Comparison of ENCODE assay signal across 8 cellular contexts in the genomic region with DNA sequence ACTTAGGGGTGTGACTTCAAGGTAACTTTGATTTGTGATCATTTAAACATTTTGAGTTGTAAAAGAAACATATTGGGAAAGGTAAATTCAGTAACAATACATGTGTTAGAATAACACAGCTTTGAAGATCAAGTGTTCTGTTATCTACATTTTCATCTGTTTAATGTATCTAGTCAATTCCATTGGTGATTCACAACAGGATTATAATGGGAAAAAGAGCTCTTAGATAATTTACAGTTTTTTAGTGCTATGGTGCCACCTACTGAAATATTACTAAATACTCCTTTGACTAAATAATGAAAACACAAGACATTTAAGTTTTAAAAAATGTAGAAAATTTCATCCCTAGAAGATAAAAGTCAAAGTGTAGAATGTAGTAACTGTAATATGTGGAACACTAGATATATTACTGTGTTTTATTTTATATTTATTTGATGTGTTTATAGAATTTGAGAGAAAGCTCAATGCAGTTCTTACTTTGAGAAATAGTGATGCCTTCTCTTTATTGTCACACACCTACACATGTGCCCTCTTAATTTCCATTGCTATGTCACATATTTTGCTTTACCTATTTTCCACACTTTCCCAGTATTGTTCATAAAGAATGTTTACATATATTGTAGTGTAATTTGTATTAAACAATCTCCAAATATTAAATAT. TPM values are rescaled to one million over a fixed set of nuclear protein-coding genes. Genes with fewer than 3 reads are reported as not detected.
A peak's percentile ranks its signal among the peaks of the same experiment; 100 is the strongest.
DNase-seq lines count a peak whose midpoint lies in the region; ATAC-seq and TF ChIP-seq lines count a peak whose summit lies in the region.

No MANE protein-coding gene starts in this region.

- no peak for DNase-seq in CD8-positive, alpha-beta T cell
- DNase-seq in HT-29 (ENCODE audit: low spot score) (peak; percentile 71), SK-N-MC (ENCODE audit: low read depth, low spot score) (peak; percentile 73), fibroblast of the aortic adventitia (ENCODE audit: low read depth) (peak; percentile 76), mucosa of gallbladder (ENCODE audit: low spot score) (no peak), adrenal gland (no peak)

- CTCF ChIA-PET in CD8-positive, alpha-beta T cell (lab: Charles Lee), result interaction anchor here (0.7 to 10.6 kb wide), 10 partner anchors 15 to 427 kb away, joined by 3 to 84 read pairs (median 4); no protein-coding TSS in a partner anchor

- intact Hi-C loops in CD8-positive, alpha-beta T cell (cut with DNase I, micrococcal nuclease), result loop anchor here (1.0 to 5.0 kb wide), 7 partner anchors 163 to 1159 kb away; partner anchors contain the start of gene NEK7 (in 1 of the 2)
- intact Hi-C loops in adrenal gland (cut with DNase I), result no loop called here

- H3K27me3 Mint-ChIP-seq in CD8-positive, alpha-beta T cell (ENCODE audit: low read depth), result no peaks in the 10 kb centered on the region

- H3K4me3 Mint-ChIP-seq in CD8-positive, alpha-beta T cell, result peak overlapping the region; percentile 65

- H3K27ac ChIP-seq in CD8-positive, alpha-beta T cell (ENCODE audit: low read depth, low read length), result peak overlapping the region; percentile 43
- peak overlapping the region; percentile 92 for H3K27ac ChIP-seq in SK-N-MC
- H3K27ac ChIP-seq in adrenal gland, result no peak overlapping the region

- peak overlapping the region; percentile 65 for H3K9ac ChIP-seq in SK-N-MC (ENCODE audit: insufficient read length)

- H3K9me3 ChIP-seq in CD8-positive, alpha-beta T cell (ENCODE audit: low read length), result no peaks in the 10 kb centered on the region
- H3K9me3 ChIP-seq in SK-N-MC (ENCODE audit: low read depth, low read length) (no peaks in the 10 kb centered on the region), adrenal gland (replicated peaks in 1 of 3) (no peaks in the 10 kb centered on the region)

- peak; percentile 86 for TF ChIP-seq CTCF in CD8-positive, alpha-beta T cell (IDR thresholded peaks at IDR 0.05)
- peak; percentile 9 for TF ChIP-seq CTCF in fibroblast of the aortic adventitia (IDR thresholded peaks at IDR 0.05; ENCODE audit: insufficient read depth, low read length)
- peak in 3 of 6 experiments; percentile 23 to 38 (median 37) for TF ChIP-seq CTCF in adrenal gland (IDR thresholded peaks at IDR 0.05)

- POLR2A ChIA-PET in CD8-positive, alpha-beta T cell (lab: Charles Lee), result interaction anchor here (0.6 to 2.5 kb wide), 5 partner anchors 15 to 163 kb away, joined by 3 to 11 read pairs (median 4); no protein-coding TSS in a partner anchor

- no peaks in the 10 kb centered on the region for H3K9me3 Mint-ChIP-seq in CD8-positive, alpha-beta T cell

- ATAC-seq in CD8-positive, alpha-beta T cell, result no peak
- ATAC-seq in GM18502 (IDR thresholded peaks at IDR 0.05; ENCODE audit: poor library complexity, unreplicated experiment), result no peak
- no peak for ATAC-seq in HG02763 (IDR thresholded peaks at IDR 0.05; ENCODE audit: unreplicated experiment)

- peak overlapping the region; percentile 31 for H3K4me3 ChIP-seq in CD8-positive, alpha-beta T cell (ENCODE audit: low read depth, low read length)
- H3K4me3 ChIP-seq in SK-N-MC (no peak overlapping the region), fibroblast of the aortic adventitia (ENCODE audit: low read depth, low read length) (no peak overlapping the region), adrenal gland (no peak overlapping the region)

- TF ChIP-seq POLR2A in adrenal gland (IDR thresholded peaks at IDR 0.05), result no peak

- H3K27ac Mint-ChIP-seq in CD8-positive, alpha-beta T cell, result peak overlapping the region; percentile 91

- H3K36me3 ChIP-seq in CD8-positive, alpha-beta T cell (ENCODE audit: insufficient read depth, low read length), result no peaks in the 10 kb centered on the region
- H3K36me3 ChIP-seq in SK-N-MC (ENCODE audit: insufficient read depth, low read length) (no peaks in the 10 kb centered on the region), adrenal gland (replicated peaks in 1 of 2) (no peaks in the 10 kb centered on the region)

- peaks cover 88% of the 10 kb centered on the region for H3K4me1 ChIP-seq in CD8-positive, alpha-beta T cell (ENCODE audit: insufficient read depth, low read length)
- H3K4me1 ChIP-seq in adrenal gland (replicated peaks in 1 of 2), result peaks cover 0 to 7% of the 10 kb centered on the region in 2 donors

- peaks cover 39% of the 10 kb centered on the region for H3K36me3 Mint-ChIP-seq in CD8-positive, alpha-beta T cell

- H3K4me1 Mint-ChIP-seq in CD8-positive, alpha-beta T cell (ENCODE audit: low read depth), result peaks cover 87% of the 10 kb centered on the region

- H3K27me3 ChIP-seq in CD8-positive, alpha-beta T cell (ENCODE audit: insufficient read depth, low read length), result no peaks in the 10 kb centered on the region
- no peaks in the 10 kb centered on the region for H3K27me3 ChIP-seq in adrenal gland

RNA-seq across cellular contexts. Expression of gene PTPRC, which starts 47.4 kb away (rescaled TPM):
- 100 to 1,000 TPM; 603 to 634 TPM for total RNA-seq in CD8-positive, alpha-beta T cell
- not detected in 2 replicates for total RNA-seq in HT-29 (2014; rRNA removed; shearing (Covaris generic))
- total RNA-seq in fibroblast of the aortic adventitia (ENCODE audit: low replicate concordance), result 0.09 TPM in 1 of 2 replicates, not detected in the other
- 29.8 TPM for total RNA-seq in mucosa of gallbladder
- total RNA-seq in adrenal gland, result 10 to 100 TPM in 7 of 8 donors, 1 to 10 TPM in 1; 3.5 to 33.0 (median 21.5) TPM
- 10 to 100 TPM in 1 of 3 donors, 1 to 10 TPM in 2; 2.5 to 11.6 (median 4.7) TPM for polyA plus RNA-seq in adrenal gland

Comparison
In these comparisons a context has a peak if more than half of its experiments do, and no peak if none do; other contexts are left out.
1. DNase-seq: peak in HT-29 (single experiment), SK-N-MC (single experiment) and fibroblast of the aortic adventitia (single experiment); none in CD8-positive, alpha-beta T cell (0 of 7), mucosa of gallbladder (single experiment) and adrenal gland (0 of 7).
2. H3K27ac ChIP-seq: peak in CD8-positive, alpha-beta T cell (single experiment) and SK-N-MC (single experiment); none in adrenal gland (0 of 5).
3. RNA of gene PTPRC, which starts 47.4 kb away (total RNA-seq): 603 to 634 TPM in CD8-positive, alpha-beta T cell; 29.8 TPM in mucosa of gallbladder (single experiment), 3.5 to 33.0 TPM in adrenal gland, 0.09 TPM in fibroblast of the aortic adventitia and not detected in HT-29; every median in the first group is over 10 times any median in the second.
4. intact Hi-C loops: an anchor here in CD8-positive, alpha-beta T cell (1.0 to 5.0 kb wide); none called in adrenal gland.